17 cellular contexts compared by ENCODE assay signal in the genomic region with DNA sequence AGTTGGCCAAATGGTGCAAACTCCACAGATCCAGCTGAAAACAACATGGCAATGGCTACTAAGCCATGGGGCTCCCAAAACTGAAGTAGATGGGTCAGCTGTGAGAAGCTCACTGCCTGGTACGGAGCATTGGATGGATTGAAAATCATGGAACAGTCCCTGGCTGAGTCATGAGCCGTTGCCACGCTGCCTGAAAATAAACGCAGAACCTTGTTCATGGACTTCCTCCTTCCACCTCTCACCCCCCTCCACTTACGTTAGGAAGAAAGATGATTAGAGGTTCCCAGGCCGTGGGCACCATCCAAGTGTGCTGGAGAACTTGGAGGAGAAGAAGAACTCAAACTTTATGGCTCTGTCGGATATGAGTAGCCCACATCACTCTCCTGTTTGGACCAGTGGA. TPM values are rescaled to one million over a fixed set of nuclear protein-coding genes. Genes with fewer than 3 reads are reported as not detected.
A peak's percentile ranks its signal among the peaks of the same experiment; 100 is the strongest.
DNase-seq lines count a peak whose midpoint lies in the region; ATAC-seq, FAIRE-seq and TF ChIP-seq lines count a peak whose summit lies in the region.
"Had no signal": no experiment of that assay in that cellular context is flagged by ENCODE, and none has a peak within 500 bp of the region (broad histone marks: within the 10 kb centered on the region; RNA-seq: fewer than 3 reads in every experiment).

No MANE protein-coding gene starts in this region.

- peaks cover 0 to 12% (median 0%) of the 10 kb centered on the region in 11 experiments; a peak in 4 of 22 replicates for H3K27me3 ChIP-seq in BLaER1 treated with 17β-estradiol and CSF1 and Interleukin-3, amounts not matched to agents 10 nM and 100 nM
- H3K27me3 ChIP-seq in IMR-90 (ENCODE audit: control insufficient read depth, insufficient read depth, low read length) = peaks cover 19% of the 10 kb centered on the region
- peaks cover 5% of the 10 kb centered on the region for H3K27me3 ChIP-seq in astrocyte (ENCODE audit: insufficient read depth, low read length)
- no peaks in the 10 kb centered on the region for H3K27me3 ChIP-seq in H9 (ENCODE audit: insufficient read depth, low read length)
- no peaks in the 10 kb centered on the region for H3K27me3 ChIP-seq in effector memory CD4-positive, alpha-beta T cell (replicated peaks; ENCODE audit: control insufficient read depth, insufficient read depth, low read length, poor library complexity, severe bottlenecking)

- peaks cover 0 to 8% (median 0%) of the 10 kb centered on the region in 11 experiments; a peak in 1 of 22 replicates for H4K20me1 ChIP-seq in BLaER1 treated with 17β-estradiol and CSF1 and Interleukin-3, amounts not matched to agents 10 nM and 100 nM
- no peaks in the 10 kb centered on the region for H4K20me1 ChIP-seq in IMR-90 (ENCODE audit: insufficient read depth, low read length)
- no peaks in the 10 kb centered on the region for H4K20me1 ChIP-seq in astrocyte (ENCODE audit: insufficient read depth, low read length)
- H4K20me1 ChIP-seq in H9 (ENCODE audit: control insufficient read depth, insufficient read depth, insufficient read length) = no peaks in the 10 kb centered on the region

- H4K91ac ChIP-seq in IMR-90 (ENCODE audit: insufficient read depth, low read depth, low read length) (no peak overlapping the region), H9 (ENCODE audit: insufficient read length, low read depth, low read length) (no peak overlapping the region)

- 100% methylated on average over 1 of the region's 7 CpGs; no CpG with 5 or more reads in 1 of the 2 experiments for WGBS in IMR-90 (ENCODE audit: extremely low coverage in 2 of 2, insufficient read length in 1 of 2), 2 experiments
- WGBS in H9 (ENCODE audit: extremely low coverage, insufficient read length, low lambda C conversion rate) = no CpG with 5 or more reads among the region's 7 CpGs

- POLR2A ChIA-PET in IMR-90 (lab: Charles Lee; ENCODE audit: unreplicated experiment) = no interaction called here

- H2AK5ac ChIP-seq in IMR-90 (ENCODE audit: low read depth, low read length) (no peak overlapping the region), H9 (ENCODE audit: insufficient read length, low read length) (no peak overlapping the region)

- no peaks in the 10 kb centered on the region for H3K9me1 ChIP-seq in IMR-90 (ENCODE audit: insufficient read depth, low read length)

- H2BK20ac ChIP-seq in IMR-90 (ENCODE audit: low read depth, low read length) (no peak overlapping the region), H9 (ENCODE audit: low read depth, low read length, poor library complexity, severe bottlenecking) (no peak overlapping the region)

- TF ChIP-seq RAD21 in IMR-90 (IDR thresholded peaks at IDR 0.05; ENCODE audit: low read length) = no peak

- no peak overlapping the region for H2BK15ac ChIP-seq in IMR-90 (ENCODE audit: low read depth, low read length)
- no peak overlapping the region for H2BK15ac ChIP-seq in H9 (ENCODE audit: low read depth, low read length)

- H3K4me3 ChIP-seq in BLaER1 treated with 17β-estradiol and CSF1 and Interleukin-3, amounts not matched to agents 10 nM and 100 nM = no peak overlapping the region
- H3K4me3 ChIP-seq in IMR-90 (ENCODE audit: insufficient read depth, low read depth, low read length) = no peak overlapping the region
- H3K4me3 ChIP-seq in astrocyte (ENCODE audit: insufficient read depth, low read depth, low read length) = no peak overlapping the region
- no peak overlapping the region for H3K4me3 ChIP-seq in effector memory CD4-positive, alpha-beta T cell (ENCODE audit: insufficient read depth, low read depth, low read length, poor library complexity, severe bottlenecking)
- H3K4me3 ChIP-seq: A549 had no signal

- no peak overlapping the region for H3K56ac ChIP-seq in IMR-90 (ENCODE audit: extremely low read depth, insufficient read depth, low read length)
- no peak overlapping the region for H3K56ac ChIP-seq in H9 (ENCODE audit: insufficient read length, low read depth, low read length)

- no peak overlapping the region for H2AK9ac ChIP-seq in IMR-90 (replicated peaks; ENCODE audit: low read depth, low read length, poor library complexity)

- peak; percentile 42; the same call in 1 of the 2 replicates for ATAC-seq in IMR-90 (ENCODE audit: low read depth)
- no peak for ATAC-seq in stimulated activated effector memory CD8-positive, alpha-beta T cell treated with anti-CD3 and anti-CD28 coated beads, Interleukin-12 subunit alpha, Interleukin-12 subunit beta, amount 100 ng/mL, for 72 hours
- ATAC-seq: Panc1 had no signal

- H3K4ac ChIP-seq in IMR-90 (ENCODE audit: low read depth, low read length) (no peak overlapping the region), H9 (ENCODE audit: low read depth, low read length) (no peak overlapping the region)

- H3K79me1 ChIP-seq in IMR-90 (ENCODE audit: low read depth in 1 of 2, low read length in 2 of 2) = no peaks in the 10 kb centered on the region
- H3K79me1 ChIP-seq in H9 (ENCODE audit: insufficient read depth, low read depth, low read length, poor library complexity, severe bottlenecking) = no peaks in the 10 kb centered on the region

- no peaks in the 10 kb centered on the region for H3K79me2 ChIP-seq in astrocyte (ENCODE audit: insufficient read depth, low read length)
- no peaks in the 10 kb centered on the region for H3K79me2 ChIP-seq in H9 (ENCODE audit: insufficient read depth, low read length)

- no peak overlapping the region for H4K5ac ChIP-seq in IMR-90 (ENCODE audit: low read depth, low read length)
- no peak overlapping the region for H4K5ac ChIP-seq in H9 (ENCODE audit: insufficient read length, low read depth, low read length)

- intact Hi-C loops in IMR-90 (cut with micrococcal nuclease) = no loop called here

- no peak overlapping the region for H2BK120ac ChIP-seq in IMR-90 (ENCODE audit: low read depth, low read length)
- no peak overlapping the region for H2BK120ac ChIP-seq in H9 (ENCODE audit: low read depth, low read length, poor library complexity, severe bottlenecking)

- no peaks in the 10 kb centered on the region for H3K9me3 ChIP-seq in BLaER1 treated with 17β-estradiol and CSF1 and Interleukin-3, amounts not matched to agents 10 nM and 100 nM (replicated peaks in 1 of 11)
- H3K9me3 ChIP-seq in IMR-90 (ENCODE audit: control insufficient read depth, insufficient read depth, low read length) (no peaks in the 10 kb centered on the region), astrocyte (ENCODE audit: insufficient read depth, low read depth, low read length) (no peaks in the 10 kb centered on the region), H9 (ENCODE audit: control insufficient read depth, low read depth, low read length) (no peaks in the 10 kb centered on the region)
- H3K9me3 ChIP-seq in effector memory CD4-positive, alpha-beta T cell (ENCODE audit: control insufficient read depth, low read length) = no peaks in the 10 kb centered on the region
- H3K9me3 ChIP-seq: A549 had no signal

- H3K36me3 ChIP-seq in BLaER1 treated with 17β-estradiol and CSF1 and Interleukin-3, amounts not matched to agents 10 nM and 100 nM = no peaks in the 10 kb centered on the region
- H3K36me3 ChIP-seq in IMR-90 (ENCODE audit: control insufficient read depth, insufficient read depth, low read length) (no peaks in the 10 kb centered on the region), astrocyte (ENCODE audit: insufficient read depth, low read length) (no peaks in the 10 kb centered on the region)
- no peaks in the 10 kb centered on the region for H3K36me3 ChIP-seq in effector memory CD4-positive, alpha-beta T cell (ENCODE audit: control insufficient read depth, insufficient read depth, low read length)

- H3K23me2 ChIP-seq in H9 (ENCODE audit: insufficient read length, low read depth, low read length, poor library complexity, severe bottlenecking) = no peaks in the 10 kb centered on the region

- H2BK12ac ChIP-seq in H9 (ENCODE audit: insufficient read length, low read depth, low read length) = no peak overlapping the region

- no peak for FAIRE-seq in astrocyte (lab: Jason Lieb, UNC)
- FAIRE-seq: A549, D721Med had no signal

- no TSS peak for BruUV-seq in IMR-90 (replicated peaks; lab: Mats Ljungman, UMichigan)

- H3K27ac ChIP-seq in BLaER1 treated with 17β-estradiol and CSF1 and Interleukin-3, amounts not matched to agents 10 nM and 100 nM = peak overlapping the region in 2 of 11 experiments; percentile 4 to 41; a peak in 2 of 22 replicates
- H3K27ac ChIP-seq in IMR-90 (ENCODE audit: insufficient read depth, low read length) = no peak overlapping the region
- no peak overlapping the region for H3K27ac ChIP-seq in astrocyte (ENCODE audit: low read depth, low read length)
- H3K27ac ChIP-seq in H9 (ENCODE audit: insufficient read length, low read depth, low read length) = no peak overlapping the region
- H3K27ac ChIP-seq in effector memory CD4-positive, alpha-beta T cell (ENCODE audit: insufficient read depth, low read length, poor library complexity, severe bottlenecking) = no peak overlapping the region
- H3K27ac ChIP-seq: A549 had no signal

- H3T11ph ChIP-seq in H9 (ENCODE audit: low read length) = no peak overlapping the region

- H3K4me2 ChIP-seq in BLaER1 treated with 17β-estradiol and CSF1 and Interleukin-3, amounts not matched to agents 10 nM and 100 nM = peak overlapping the region; percentile 49 to 100 (median 95)
- H3K4me2 ChIP-seq in IMR-90 (ENCODE audit: low read depth, low read length) = no peak overlapping the region
- no peak overlapping the region for H3K4me2 ChIP-seq in astrocyte (ENCODE audit: low read length)
- no peak overlapping the region for H3K4me2 ChIP-seq in H9 (ENCODE audit: insufficient read depth, insufficient read length, low read length)
- H3K4me2 ChIP-seq: A549 had no signal

- H2AFZ ChIP-seq in IMR-90 (replicated peaks; ENCODE audit: low read length, poor library complexity) = no peak overlapping the region
- no peak overlapping the region for H2AFZ ChIP-seq in astrocyte (ENCODE audit: low read depth, low read length)
- H2AFZ ChIP-seq in H9 (ENCODE audit: low read length) = no peak overlapping the region

- H3K14ac ChIP-seq in IMR-90 (replicated peaks; ENCODE audit: low read depth, low read length) = no peak overlapping the region
- no peak overlapping the region for H3K14ac ChIP-seq in H9 (ENCODE audit: insufficient read depth, low read length)

- H2BK5ac ChIP-seq in IMR-90 (ENCODE audit: low read depth, low read length, poor library complexity, severe bottlenecking) = no peak overlapping the region
- no peak overlapping the region for H2BK5ac ChIP-seq in H9 (ENCODE audit: insufficient read length, low read length)

- no peaks in the 10 kb centered on the region for H3K4me1 Mint-ChIP-seq in astrocyte (ENCODE audit: low read depth, unreplicated experiment)
- H3K4me1 Mint-ChIP-seq in H9 = peaks cover 7 to 10% of the 10 kb centered on the region in 2 experiments
- H3K4me1 Mint-ChIP-seq in stimulated activated effector memory CD8-positive, alpha-beta T cell treated with anti-CD3 and anti-CD28 coated beads, Interleukin-12 subunit alpha, Interleukin-12 subunit beta, amount 100 ng/mL, for 72 hours = peaks cover 15% of the 10 kb centered on the region

- CTCF ChIA-PET in IMR-90 (lab: Yijun Ruan, JAX) = no interaction called here

- H3K36me3 Mint-ChIP-seq in astrocyte (ENCODE audit: low read depth, unreplicated experiment) (no peaks in the 10 kb centered on the region), H9 (ENCODE audit: insufficient read depth in 1 of 3, low read depth in 3 of 3) (no peaks in the 10 kb centered on the region)
- no peaks in the 10 kb centered on the region for H3K36me3 Mint-ChIP-seq in stimulated activated effector memory CD8-positive, alpha-beta T cell treated with anti-CD3 and anti-CD28 coated beads, Interleukin-12 subunit alpha, Interleukin-12 subunit beta, amount 100 ng/mL, for 72 hours
- H3K36me3 Mint-ChIP-seq: CD4-positive, alpha-beta memory T cell had no signal

- H3K23ac ChIP-seq in IMR-90 (ENCODE audit: low read depth, low read length) (no peak overlapping the region), H9 (ENCODE audit: insufficient read length, low read depth, low read length) (no peak overlapping the region)

- H3K27ac Mint-ChIP-seq in astrocyte (ENCODE audit: unreplicated experiment) (peak overlapping the region; percentile 47), H9 (no peak overlapping the region)
- no peak overlapping the region for H3K27ac Mint-ChIP-seq in stimulated activated effector memory CD8-positive, alpha-beta T cell treated with anti-CD3 and anti-CD28 coated beads, Interleukin-12 subunit alpha, Interleukin-12 subunit beta, amount 100 ng/mL, for 72 hours

- in situ Hi-C loops in IMR-90 (cut with MboI; ENCODE audit: low sequenced_read_pairs) = no loop called here

- TF ChIP-seq POLR2A in IMR-90 (IDR thresholded peaks at IDR 0.05; ENCODE audit: low read depth, low read length) = no peak

- no peak overlapping the region for H3K9ac ChIP-seq in BLaER1 treated with 17β-estradiol and CSF1 and Interleukin-3, amounts not matched to agents 10 nM and 100 nM
- H3K9ac ChIP-seq in IMR-90 (ENCODE audit: low read depth, low read length) (no peak overlapping the region), astrocyte (ENCODE audit: low read length) (no peak overlapping the region), H9 (ENCODE audit: extremely low read depth, insufficient read length, low read length) (no peak overlapping the region)

- TF ChIP-seq CTCF in IMR-90 (conservative IDR thresholded peaks at IDR 0.05; ENCODE audit: low read depth, low read length) (no peak), astrocyte (IDR thresholded peaks at IDR 0.05; ENCODE audit: insufficient read depth, low read depth, low read length) (no peak), H9 (conservative IDR thresholded peaks at IDR 0.05) (no peak)

- peaks cover 6% of the 10 kb centered on the region for H3K9me3 Mint-ChIP-seq in astrocyte (ENCODE audit: unreplicated experiment)
- no peaks in the 10 kb centered on the region for H3K9me3 Mint-ChIP-seq in H9
- no peaks in the 10 kb centered on the region for H3K9me3 Mint-ChIP-seq in stimulated activated effector memory CD8-positive, alpha-beta T cell treated with anti-CD3 and anti-CD28 coated beads, Interleukin-12 subunit alpha, Interleukin-12 subunit beta, amount 100 ng/mL, for 72 hours
- H3K9me3 Mint-ChIP-seq: CD4-positive, alpha-beta memory T cell had no signal

- DNase-seq in IMR-90 = peak; percentile 47
- DNase-seq in NOMO-1 treated with DMSO at 0.1 percent for 48 hours (lab: John Stamatoyannopoulos, UW; ENCODE audit: unreplicated experiment) = peak; percentile 61
- DNase-seq in astrocyte (ENCODE audit: low read depth) = no peak
- no peak for DNase-seq in activated CD4-positive, CD25-positive, alpha-beta regulatory T cell treated with anti-CD3 and anti-CD28 coated beads, Interleukin-2, amount 50 U/mL, for 72 hours
- DNase-seq in H9 = no peak
- DNase-seq in stimulated activated effector memory CD8-positive, alpha-beta T cell treated with anti-CD3 and anti-CD28 coated beads, Interleukin-12 subunit alpha, Interleukin-12 subunit beta, amount 100 ng/mL, for 72 hours (ENCODE audit: low spot score in 2 of 2) = no peak
- no peak for DNase-seq in effector memory CD4-positive, alpha-beta T cell
- DNase-seq: CD4-positive, alpha-beta memory T cell; HCEC 1CT; NCI-H1048; NCI-H345; NCI-H526 treated with DMSO at 0.1 percent for 48 hours; Right ventricle myocardium superior had no signal

- dilution Hi-C loops in IMR-90 (cut with HindIII; ENCODE audit: low sequenced_read_pairs, unreplicated experiment) = no loop called here

- no peak overlapping the region for H3K4me3 Mint-ChIP-seq in astrocyte (ENCODE audit: unreplicated experiment)
- H3K4me3 Mint-ChIP-seq in H9 = no peak overlapping the region
- H3K4me3 Mint-ChIP-seq in stimulated activated effector memory CD8-positive, alpha-beta T cell treated with anti-CD3 and anti-CD28 coated beads, Interleukin-12 subunit alpha, Interleukin-12 subunit beta, amount 100 ng/mL, for 72 hours = no peak overlapping the region

- H3K4me1 ChIP-seq in BLaER1 treated with 17β-estradiol and CSF1 and Interleukin-3, amounts not matched to agents 10 nM and 100 nM = peaks cover 55 to 100% (median 91%) of the 10 kb centered on the region in 10 experiments
- no peaks in the 10 kb centered on the region for H3K4me1 ChIP-seq in IMR-90 (ENCODE audit: control insufficient read depth, insufficient read depth, low read length)
- H3K4me1 ChIP-seq in astrocyte (ENCODE audit: insufficient read depth, low read length) = no peaks in the 10 kb centered on the region
- no peaks in the 10 kb centered on the region for H3K4me1 ChIP-seq in H9 (ENCODE audit: insufficient read depth, low read length)
- H3K4me1 ChIP-seq in effector memory CD4-positive, alpha-beta T cell (ENCODE audit: control insufficient read depth, insufficient read depth, low read length, poor library complexity, severe bottlenecking) = peaks cover 8% of the 10 kb centered on the region

- H3K18ac ChIP-seq in IMR-90 (ENCODE audit: low read depth, low read length) (no peak overlapping the region), H9 (ENCODE audit: insufficient read length, low read depth, low read length) (no peak overlapping the region)

- H4K8ac ChIP-seq in IMR-90 (ENCODE audit: low read depth in 2 of 2, low read length in 2 of 2) (no peak overlapping the region), H9 (replicated peaks; ENCODE audit: insufficient read length, low read depth, low read length) (no peak overlapping the region)

- H3K27me3 Mint-ChIP-seq in astrocyte (ENCODE audit: low read depth, unreplicated experiment) (peaks cover 11% of the 10 kb centered on the region), H9 (ENCODE audit: low read depth) (peaks cover 61% of the 10 kb centered on the region)

RNA-seq across cellular contexts. Expression of a gene that starts 6.8 kb away (rescaled TPM):
- total RNA-seq in IMR-90 (2012; rRNA removed) = 3.1 and 3.4 TPM in 2 replicates
- 7.1 and 8.5 TPM in 2 replicates for polyA plus RNA-seq in IMR-90 (2012; rRNA removed)
- 7.2 and 17.0 TPM in 2 replicates for polyA plus RNA-seq in IMR-90 (2012; cell fraction: cytosol; rRNA removed)
- polyA plus RNA-seq in IMR-90 (2012; cell fraction: nucleus; rRNA removed; ENCODE audit: low replicate concordance) = 9.5 and 25.7 TPM in 2 replicates
- 22.4 and 23.2 TPM in 2 replicates for total RNA-seq in astrocyte
- 38.2 and 40.3 TPM in 2 replicates for total RNA-seq in H9 (2021)
- total RNA-seq: CD4-positive, alpha-beta memory T cell had no signal
- polyA plus RNA-seq: CD4-positive, alpha-beta memory T cell had no signal

RNA-seq across cellular contexts. Expression of a gene that starts 18.3 kb away (rescaled TPM):
- 16.1 and 18.9 TPM in 2 replicates for total RNA-seq in IMR-90 (2012; rRNA removed)
- 37.2 and 39.5 TPM in 2 replicates for polyA plus RNA-seq in IMR-90 (2012; rRNA removed)
- polyA plus RNA-seq in IMR-90 (2012; cell fraction: cytosol; rRNA removed) = 22.2 and 63.1 TPM in 2 replicates
- 54.0 and 103 TPM in 2 replicates for polyA plus RNA-seq in IMR-90 (2012; cell fraction: nucleus; rRNA removed; ENCODE audit: low replicate concordance)
- 30.8 and 38.0 TPM in 2 replicates for total RNA-seq in astrocyte
- 28.3 and 29.7 TPM in 2 replicates for total RNA-seq in H9 (2021)

RNA-seq across cellular contexts. Expression of a gene that starts 37.2 kb away (rescaled TPM):
- not detected in 2 replicates for total RNA-seq in IMR-90 (2012; rRNA removed)
- polyA plus RNA-seq in IMR-90 (2012; rRNA removed) = not detected in 2 replicates
- 0.03 TPM in 1 of 2 replicates, not detected in the other for polyA plus RNA-seq in IMR-90 (2012; cell fraction: cytosol; rRNA removed)
- not detected in 2 replicates for polyA plus RNA-seq in IMR-90 (2012; cell fraction: nucleus; rRNA removed; ENCODE audit: low replicate concordance)
- total RNA-seq in astrocyte = not detected in 2 replicates
- total RNA-seq in H9 (2021) = 0.75 and 1.5 TPM in 2 replicates
- polyA plus RNA-seq: A549 had no signal

RNA-seq across cellular contexts. Expression of a gene that starts 42.8 kb away (rescaled TPM):
- not detected in 2 replicates for total RNA-seq in IMR-90 (2012; rRNA removed)
- not detected in 2 replicates for polyA plus RNA-seq in IMR-90 (2012; rRNA removed)
- not detected in 2 replicates for polyA plus RNA-seq in IMR-90 (2012; cell fraction: cytosol; rRNA removed)
- polyA plus RNA-seq in IMR-90 (2012; cell fraction: nucleus; rRNA removed; ENCODE audit: low replicate concordance) = not detected in 2 replicates
- not detected in 2 replicates for total RNA-seq in astrocyte
- total RNA-seq in H9 (2021) = not detected in 2 replicates
- total RNA-seq: CD4-positive, alpha-beta memory T cell had no signal
- polyA plus RNA-seq: A549; CD4-positive, alpha-beta memory T cell had no signal

RNA-seq across cellular contexts. Expression of a gene that starts 42.8 kb away (rescaled TPM):
- total RNA-seq in IMR-90 (2012; rRNA removed) (1.4 and 2.2 TPM in 2 replicates), astrocyte (12.3 and 15.5 TPM in 2 replicates), H9 (2021) (37.7 and 38.0 TPM in 2 replicates)
- polyA plus RNA-seq in IMR-90 (2012; rRNA removed) = 10.4 and 16.4 TPM in 2 replicates
- 9.6 and 22.1 TPM in 2 replicates for polyA plus RNA-seq in IMR-90 (2012; cell fraction: cytosol; rRNA removed)
- 7.1 and 18.2 TPM in 2 replicates for polyA plus RNA-seq in IMR-90 (2012; cell fraction: nucleus; rRNA removed; ENCODE audit: low replicate concordance)
- total RNA-seq: CD4-positive, alpha-beta memory T cell had no signal

Comparison
In these comparisons a context has a peak if more than half of its experiments do, and no peak if none do; other contexts are left out.
1. H3K4me2 ChIP-seq: peak in BLaER1 treated with 17β-estradiol and CSF1 and Interleukin-3, amounts not matched to agents 10 nM and 100 nM (11 of 11); none in IMR-90 (single experiment), astrocyte (single experiment) and H9 (single experiment).
2. DNase-seq: peak in IMR-90 (single experiment) and NOMO-1 treated with DMSO at 0.1 percent for 48 hours (single experiment); none in astrocyte (single experiment), activated CD4-positive, CD25-positive, alpha-beta regulatory T cell treated with anti-CD3 and anti-CD28 coated beads, Interleukin-2, amount 50 U/mL, for 72 hours (single experiment), H9 (single experiment), stimulated activated effector memory CD8-positive, alpha-beta T cell treated with anti-CD3 and anti-CD28 coated beads, Interleukin-12 subunit alpha, Interleukin-12 subunit beta, amount 100 ng/mL, for 72 hours (0 of 2) and effector memory CD4-positive, alpha-beta T cell (0 of 3).